In the genomic region with DNA sequence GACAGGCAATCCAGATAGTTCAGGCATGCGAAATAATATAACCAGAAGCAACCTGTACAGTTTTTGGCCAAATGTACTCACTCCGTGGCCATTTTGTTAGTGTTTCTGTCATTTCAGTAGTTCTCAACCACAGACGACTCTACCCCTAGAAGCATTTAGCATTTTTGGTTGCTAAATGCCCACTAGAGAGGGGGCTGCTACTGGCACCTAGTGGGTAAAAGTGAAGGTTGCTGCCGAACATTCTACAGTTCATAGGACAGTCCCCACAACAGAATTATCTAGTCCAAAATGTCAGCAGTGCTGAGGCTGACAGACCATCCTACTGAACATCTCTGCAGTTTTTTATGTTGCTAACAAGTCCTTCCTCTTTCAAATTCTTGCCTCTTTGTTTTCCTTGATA, we compare ENCODE assay signal across 9 cellular contexts.
DNase-seq lines count a peak whose midpoint lies in the region; ATAC-seq and TF ChIP-seq lines count a peak whose summit lies in the region.
"Had no signal": no experiment of that assay in that cellular context is flagged by ENCODE, and none has a peak within 500 bp of the region (broad histone marks: within the 10 kb centered on the region; RNA-seq: fewer than 3 reads in every experiment).

No MANE protein-coding gene starts in this region.

- H3K9me3 Mint-ChIP-seq in MCF 10A (ENCODE audit: unreplicated experiment), result no peaks in the 10 kb centered on the region
- no peaks in the 10 kb centered on the region for H3K9me3 Mint-ChIP-seq in stimulated activated naive B cell treated with anti-CD40 and anti-IgM and Interleukin-4, amounts not matched to agents 10 μg/mL and 1 μg/mL and 100 μg/mL, for 72 hours

- no peak overlapping the region for H3K4me3 Mint-ChIP-seq in MCF 10A (ENCODE audit: unreplicated experiment)
- H3K4me3 Mint-ChIP-seq in stimulated activated naive B cell treated with anti-CD40 and anti-IgM and Interleukin-4, amounts not matched to agents 10 μg/mL and 1 μg/mL and 100 μg/mL, for 72 hours, result no peak overlapping the region

- BruUV-seq in MCF 10A (replicated peaks; lab: Mats Ljungman, UMichigan), result no TSS peak

- intact Hi-C loops in MCF 10A (cut with micrococcal nuclease), result loop anchor here (2.0 kb wide), 1 partner anchor 66 kb away; no protein-coding TSS in a partner anchor
- intact Hi-C loops in breast epithelium (cut with DNase I; ENCODE audit: low total_unique reads), result no loop called here

- TF ChIP-seq POLR2A in breast epithelium (IDR thresholded peaks at IDR 0.05), result no peak

- no peaks in the 10 kb centered on the region for H3K4me1 Mint-ChIP-seq in MCF 10A (ENCODE audit: insufficient read depth, unreplicated experiment)
- no peaks in the 10 kb centered on the region for H3K4me1 Mint-ChIP-seq in stimulated activated naive B cell treated with anti-CD40 and anti-IgM and Interleukin-4, amounts not matched to agents 10 μg/mL and 1 μg/mL and 100 μg/mL, for 72 hours

- DNase-seq in MCF 10A (ENCODE audit: unreplicated experiment) (peak; percentile 22), breast epithelium (ENCODE audit: low spot score in 2 of 2) (no peak), NCI-H748 (lab: John Stamatoyannopoulos, UW; ENCODE audit: unreplicated experiment) (peak; percentile 49), dermis blood vessel endothelial cell (peak; percentile 0), GM19238 (ENCODE audit: insufficient read length, low spot score) (no peak)
- DNase-seq in stimulated activated naive B cell treated with anti-CD40 and anti-IgM and Interleukin-4, amounts not matched to agents 10 μg/mL and 1 μg/mL and 100 μg/mL, for 72 hours, result peak; percentile 8
- no peak for DNase-seq in effector CD4-positive, alpha-beta T cell

- no peaks in the 10 kb centered on the region for H3K4me1 ChIP-seq in breast epithelium
- H3K4me1 ChIP-seq: adrenal gland had no signal

- no peaks in the 10 kb centered on the region for H3K36me3 ChIP-seq in breast epithelium
- H3K36me3 ChIP-seq: adrenal gland had no signal

- no peak for TF ChIP-seq CTCF in MCF 10A (IDR thresholded peaks at IDR 0.05; ENCODE audit: unreplicated experiment)
- no peak for TF ChIP-seq CTCF in breast epithelium (IDR thresholded peaks at IDR 0.05)

- CTCF ChIA-PET in MCF 10A (lab: Yijun Ruan, JAX), result interaction anchor here (0.6 to 1.2 kb wide), 4 partner anchors 66 to 676 kb away, joined by 3 to 5 read pairs (median 3); no protein-coding TSS in a partner anchor

- H3K27ac Mint-ChIP-seq in MCF 10A (ENCODE audit: low read depth, unreplicated experiment), result no peak overlapping the region
- no peak overlapping the region for H3K27ac Mint-ChIP-seq in stimulated activated naive B cell treated with anti-CD40 and anti-IgM and Interleukin-4, amounts not matched to agents 10 μg/mL and 1 μg/mL and 100 μg/mL, for 72 hours

- no peak overlapping the region for H3K27ac ChIP-seq in breast epithelium
- H3K27ac ChIP-seq: adrenal gland had no signal

- no peak overlapping the region for H3K4me3 ChIP-seq in breast epithelium
- H3K4me3 ChIP-seq: adrenal gland had no signal

- H3K27me3 Mint-ChIP-seq in MCF 10A (ENCODE audit: insufficient read depth, unreplicated experiment), result no peaks in the 10 kb centered on the region
- H3K27me3 Mint-ChIP-seq in stimulated activated naive B cell treated with anti-CD40 and anti-IgM and Interleukin-4, amounts not matched to agents 10 μg/mL and 1 μg/mL and 100 μg/mL, for 72 hours, result peaks cover 0 to 3% of the 10 kb centered on the region in 2 donors

- no peaks in the 10 kb centered on the region for H3K27me3 ChIP-seq in breast epithelium
- H3K27me3 ChIP-seq: adrenal gland had no signal

- POLR2A ChIA-PET in MCF 10A (lab: Yijun Ruan, JAX), result no interaction called here

- ATAC-seq in HG02759 (IDR thresholded peaks at IDR 0.05; ENCODE audit: unreplicated experiment), result peak; percentile 80
- peak; percentile 81 to 83 for ATAC-seq in stimulated activated naive B cell treated with anti-CD40 and anti-IgM and Interleukin-4, amounts not matched to agents 10 μg/mL and 1 μg/mL and 100 μg/mL, for 72 hours (replicated peaks)

- H3K36me3 Mint-ChIP-seq in MCF 10A (ENCODE audit: insufficient read depth, unreplicated experiment), result no peaks in the 10 kb centered on the region
- no peaks in the 10 kb centered on the region for H3K36me3 Mint-ChIP-seq in stimulated activated naive B cell treated with anti-CD40 and anti-IgM and Interleukin-4, amounts not matched to agents 10 μg/mL and 1 μg/mL and 100 μg/mL, for 72 hours

- no peaks in the 10 kb centered on the region for H3K9me3 ChIP-seq in breast epithelium
- H3K9me3 ChIP-seq: adrenal gland had no signal

Comparison
In these comparisons a context has a peak if more than half of its experiments do, and no peak if none do; other contexts are left out.
1. DNase-seq: peak in MCF 10A (single experiment), NCI-H748 (single experiment), dermis blood vessel endothelial cell (single experiment) and stimulated activated naive B cell treated with anti-CD40 and anti-IgM and Interleukin-4, amounts not matched to agents 10 μg/mL and 1 μg/mL and 100 μg/mL, for 72 hours (single experiment); none in breast epithelium (0 of 2), GM19238 (single experiment) and effector CD4-positive, alpha-beta T cell (single experiment).